Comparison of ENCODE assay signal across 1 cellular context in genomic region chr1:160400284-160400645, GRCh38.
A peak's percentile ranks its signal among the peaks of the same experiment; 100 is the strongest.
TF ChIP-seq lines count a peak whose summit lies in the region.

TSS of gene VANGL2 (plus strand) at chr1:160400564. CDS start at chr1:160415838, 15,274 bp downstream.

TF ChIP-seq in SK-N-SH, 30 proteins besides CTCF, POLR2A, EP300 and RAD21 (continued from another document):
- TF ChIP-seq, protein P1, sequence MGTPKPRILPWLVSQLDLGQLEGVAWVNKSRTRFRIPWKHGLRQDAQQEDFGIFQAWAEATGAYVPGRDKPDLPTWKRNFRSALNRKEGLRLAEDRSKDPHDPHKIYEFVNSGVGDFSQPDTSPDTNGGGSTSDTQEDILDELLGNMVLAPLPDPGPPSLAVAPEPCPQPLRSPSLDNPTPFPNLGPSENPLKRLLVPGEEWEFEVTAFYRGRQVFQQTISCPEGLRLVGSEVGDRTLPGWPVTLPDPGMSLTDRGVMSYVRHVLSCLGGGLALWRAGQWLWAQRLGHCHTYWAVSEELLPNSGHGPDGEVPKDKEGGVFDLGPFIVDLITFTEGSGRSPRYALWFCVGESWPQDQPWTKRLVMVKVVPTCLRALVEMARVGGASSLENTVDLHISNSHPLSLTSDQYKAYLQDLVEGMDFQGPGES (IDR thresholded peaks at IDR 0.05; ENCODE audit: low read depth, low read length): no peak
- TF ChIP-seq TCF12 (IDR thresholded peaks at IDR 0.05) (peak; percentile 9; the same call in 1 of the 2 replicates), TAF1 (IDR thresholded peaks at IDR 0.05; ENCODE audit: borderline replicate concordance, low read depth, low read length) (peak; percentile 68; the same call in 1 of the 2 replicates), MEF2A (IDR thresholded peaks at IDR 0.05; ENCODE audit: borderline replicate concordance, low read depth) (no peak), POLR2AphosphoS5 (IDR thresholded peaks at IDR 0.05; ENCODE audit: low read depth, low read length) (peak; percentile 59), EZH2phosphoT487 (IDR thresholded peaks at IDR 0.05; ENCODE audit: borderline replicate concordance, low read depth) (no peak)
- TF ChIP-seq, protein P2, sequence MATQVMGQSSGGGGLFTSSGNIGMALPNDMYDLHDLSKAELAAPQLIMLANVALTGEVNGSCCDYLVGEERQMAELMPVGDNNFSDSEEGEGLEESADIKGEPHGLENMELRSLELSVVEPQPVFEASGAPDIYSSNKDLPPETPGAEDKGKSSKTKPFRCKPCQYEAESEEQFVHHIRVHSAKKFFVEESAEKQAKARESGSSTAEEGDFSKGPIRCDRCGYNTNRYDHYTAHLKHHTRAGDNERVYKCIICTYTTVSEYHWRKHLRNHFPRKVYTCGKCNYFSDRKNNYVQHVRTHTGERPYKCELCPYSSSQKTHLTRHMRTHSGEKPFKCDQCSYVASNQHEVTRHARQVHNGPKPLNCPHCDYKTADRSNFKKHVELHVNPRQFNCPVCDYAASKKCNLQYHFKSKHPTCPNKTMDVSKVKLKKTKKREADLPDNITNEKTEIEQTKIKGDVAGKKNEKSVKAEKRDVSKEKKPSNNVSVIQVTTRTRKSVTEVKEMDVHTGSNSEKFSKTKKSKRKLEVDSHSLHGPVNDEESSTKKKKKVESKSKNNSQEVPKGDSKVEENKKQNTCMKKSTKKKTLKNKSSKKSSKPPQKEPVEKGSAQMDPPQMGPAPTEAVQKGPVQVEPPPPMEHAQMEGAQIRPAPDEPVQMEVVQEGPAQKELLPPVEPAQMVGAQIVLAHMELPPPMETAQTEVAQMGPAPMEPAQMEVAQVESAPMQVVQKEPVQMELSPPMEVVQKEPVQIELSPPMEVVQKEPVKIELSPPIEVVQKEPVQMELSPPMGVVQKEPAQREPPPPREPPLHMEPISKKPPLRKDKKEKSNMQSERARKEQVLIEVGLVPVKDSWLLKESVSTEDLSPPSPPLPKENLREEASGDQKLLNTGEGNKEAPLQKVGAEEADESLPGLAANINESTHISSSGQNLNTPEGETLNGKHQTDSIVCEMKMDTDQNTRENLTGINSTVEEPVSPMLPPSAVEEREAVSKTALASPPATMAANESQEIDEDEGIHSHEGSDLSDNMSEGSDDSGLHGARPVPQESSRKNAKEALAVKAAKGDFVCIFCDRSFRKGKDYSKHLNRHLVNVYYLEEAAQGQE (IDR thresholded peaks at IDR 0.05; ENCODE audit: low read depth, low read length): no peak
